In genomic region chr20:35295058-35295457, GRCh38 we compare ENCODE assay signal across 22 cellular contexts. TPM values are rescaled to one million over a fixed set of nuclear protein-coding genes. Genes with fewer than 3 reads are reported as not detected.
DNase-seq lines count a peak whose midpoint lies in the region; ATAC-seq, FAIRE-seq and TF ChIP-seq lines count a peak whose summit lies in the region.
"Had no signal": no experiment of that assay in that cellular context is flagged by ENCODE, and none has a peak within 500 bp of the region (broad histone marks: within the 10 kb centered on the region; RNA-seq: fewer than 3 reads in every experiment).

No MANE protein-coding gene starts in this region.

- H3K9me1 ChIP-seq in K562 (ENCODE audit: control insufficient read depth, insufficient read depth, low read length) = peaks cover 3% of the 10 kb centered on the region

- no peak overlapping the region for H3K4me2 ChIP-seq in K562 (ENCODE audit: insufficient read depth, low read length)

- H2AFZ ChIP-seq in K562 (ENCODE audit: low read depth, low read length) = no peak overlapping the region
- H2AFZ ChIP-seq: GM23248 had no signal

- H3K4me3 Mint-ChIP-seq in chondrocyte (ENCODE audit: unreplicated experiment) (no peak overlapping the region), natural killer cell (no peak overlapping the region)
- H3K4me3 Mint-ChIP-seq: CD4-positive, alpha-beta memory T cell had no signal

- TF ChIP-seq EP300 in K562 (IDR thresholded peaks at IDR 0.05; ENCODE audit: low read length) = no peak

- H4K20me1 ChIP-seq in K562 (replicated peaks; ENCODE audit: control insufficient read depth, insufficient read depth, low read length) = 0 out of 2 replicates have a peak, but pooled peaks cover 4% of the 10 kb centered on the region

- intact Hi-C loops in K562 (cut with micrococcal nuclease) = no loop called here
- intact Hi-C loops in natural killer cell (cut with micrococcal nuclease) = no loop called here
- intact Hi-C loops in uterus (cut with DNase I; ENCODE audit: low total_unique reads) = no loop called here

- H3K4me3 ChIP-seq in K562 (no peak overlapping the region), uterus (no peak overlapping the region)
- H3K4me3 ChIP-seq: GM23248 had no signal

- TF ChIP-seq POLR2A in K562 (conservative IDR thresholded peaks at IDR 0.05) = no peak
- TF ChIP-seq POLR2A in uterus (IDR thresholded peaks at IDR 0.05) = no peak

- no peaks in the 10 kb centered on the region for H3K36me3 Mint-ChIP-seq in chondrocyte (ENCODE audit: low read depth)
- no peaks in the 10 kb centered on the region for H3K36me3 Mint-ChIP-seq in natural killer cell
- H3K36me3 Mint-ChIP-seq: CD4-positive, alpha-beta memory T cell had no signal

- BruUV-seq in K562 (replicated peaks; lab: Mats Ljungman, UMichigan) = no TSS peak

- WGBS in K562 (ENCODE audit: insufficient coverage, low coverage, missing lambda C conversion rate) = 11% methylated on average over 8 of the region's 8 CpGs

- H3K9me3 ChIP-seq in K562 (replicated peaks; ENCODE audit: control insufficient read depth, insufficient read depth, low read depth, low read length) (no peaks in the 10 kb centered on the region), uterus (no peaks in the 10 kb centered on the region)

- H3K27me3 Mint-ChIP-seq in chondrocyte (ENCODE audit: low read depth) (no peaks in the 10 kb centered on the region), natural killer cell (ENCODE audit: low read depth in 2 of 2) (peaks cover 0 to 5% of the 10 kb centered on the region in 2 donors)

- no peaks in the 10 kb centered on the region for H3K9me3 Mint-ChIP-seq in chondrocyte (ENCODE audit: low read depth)
- no peaks in the 10 kb centered on the region for H3K9me3 Mint-ChIP-seq in natural killer cell
- H3K9me3 Mint-ChIP-seq: CD4-positive, alpha-beta memory T cell had no signal

- H3K27ac Mint-ChIP-seq in chondrocyte (ENCODE audit: unreplicated experiment) (no peak overlapping the region), natural killer cell (no peak overlapping the region)
- H3K27ac Mint-ChIP-seq: CD4-positive, alpha-beta memory T cell had no signal

- in situ Hi-C loops in K562 (cut with MboI) = no loop called here

- CTCF ChIA-PET in K562 (lab: Yijun Ruan, JAX; ENCODE audit: low intra/inter-chr PET ratio) = no interaction called here

- no peaks in the 10 kb centered on the region for H3K79me2 ChIP-seq in K562 (ENCODE audit: control insufficient read depth, insufficient read depth, low read length)

- TF ChIP-seq CTCF in K562 (IDR thresholded peaks at IDR 0.05 in 2 of 3, conservative IDR thresholded peaks at IDR 0.05 in 1 of 3; ENCODE audit: insufficient read depth in 2 of 3, low read depth in 1 of 3, low read length in 3 of 3) (no peak), chondrocyte (IDR thresholded peaks at IDR 0.05) (no peak), natural killer cell (IDR thresholded peaks at IDR 0.05) (no peak), uterus (IDR thresholded peaks at IDR 0.05) (no peak)

- no peak for ATAC-seq in K562
- peak; percentile 60 to 92 (median 90) for ATAC-seq in natural killer cell
- ATAC-seq in GM21737 (IDR thresholded peaks at IDR 0.05; ENCODE audit: unreplicated experiment) = no peak

- peak; percentile 26 for FAIRE-seq in K562 (lab: Jason Lieb, UNC)
- FAIRE-seq: G401.6, GM12892, H1 had no signal

- no peak for DNase-seq in K562 (ENCODE audit: extremely low read depth in 1 of 4, low spot score in 3 of 4)
- peak; percentile 1 for DNase-seq in chondrocyte (ENCODE audit: low spot score)
- no peak for DNase-seq in natural killer cell
- DNase-seq in uterus = no peak
- DNase-seq in mesenteric fat pad (ENCODE audit: low spot score) = no peak
- DNase-seq: C1 segment of cervical spinal cord; Calu3; CD4-positive, alpha-beta memory T cell; COR-L47; DMS53; DMS79 treated with DMSO at 0.1 percent for 48 hours; GM23248; H7; HCEC 1CT had no signal

- no peak overlapping the region for H3K9ac ChIP-seq in K562 (ENCODE audit: insufficient read depth in 1 of 2, low read depth in 2 of 2, low read length in 2 of 2)
- H3K9ac ChIP-seq: GM23248 had no signal

- H3K4me1 Mint-ChIP-seq in chondrocyte (ENCODE audit: low read depth) (no peaks in the 10 kb centered on the region), natural killer cell (peaks cover 6% of the 10 kb centered on the region in 2 donors)
- H3K4me1 Mint-ChIP-seq: CD4-positive, alpha-beta memory T cell had no signal

- H3K4me1 ChIP-seq in K562 (replicated peaks in 1 of 2; ENCODE audit: control insufficient read depth in 2 of 2, insufficient read depth in 2 of 2, low read length in 2 of 2) = peaks cover 3 to 19% of the 10 kb centered on the region in 2 experiments; a peak in 4 of 5 replicates
- no peaks in the 10 kb centered on the region for H3K4me1 ChIP-seq in uterus

- POLR2A ChIA-PET in K562 (lab: Yijun Ruan, JAX) = interaction anchor here (0.7 kb wide), 1 partner anchor 137 kb away, joined by 4 read pairs; no protein-coding TSS in a partner anchor

- TF ChIP-seq RAD21 in K562 (CRISPR knock-in tag; conservative IDR thresholded peaks at IDR 0.05 in 1 of 2, IDR thresholded peaks at IDR 0.05 in 1 of 2) = no peak

- no peak overlapping the region for H3K27ac ChIP-seq in K562 (ENCODE audit: extremely low read depth, low read depth, low read length)
- no peak overlapping the region for H3K27ac ChIP-seq in uterus
- H3K27ac ChIP-seq: GM23248 had no signal

- H3K27me3 ChIP-seq in K562 (ENCODE audit: control insufficient read depth in 2 of 2, insufficient read depth in 2 of 2, low read length in 2 of 2) (peaks cover 31 to 60% of the 10 kb centered on the region in 2 experiments), uterus (no peaks in the 10 kb centered on the region)

- H3K36me3 ChIP-seq in K562 (ENCODE audit: control insufficient read depth, insufficient read depth, low read length) (no peaks in the 10 kb centered on the region), uterus (no peaks in the 10 kb centered on the region)

RNA-seq across cellular contexts. Expression of gene FAM83C, which starts 2.8 kb away (rescaled TPM):
- total RNA-seq in K562 (2011; cell fraction: chromatin; rRNA removed; ENCODE audit: low replicate concordance) = not detected in 2 replicates
- not detected in 2 replicates for total RNA-seq in K562 (2011; cell fraction: nucleolus; rRNA removed)
- total RNA-seq in K562 (2011; cell fraction: nucleoplasm; rRNA removed) = not detected in 2 replicates
- total RNA-seq in K562 (2014; rRNA removed) (not detected in 2 replicates), K562 (2014; rRNA removed; fragmentation: Illumina TruSeq; extraction: Trizol) (not detected in 2 replicates), K562 (2015; rRNA removed; fragmentation: Illumina TruSeq; extraction: Trizol) (not detected in 2 replicates), K562 (2021) (not detected in 2 replicates), chondrocyte (not detected in 3 replicates), natural killer cell (not detected), uterus (not detected), mesenteric fat pad (not detected)
- polyA plus RNA-seq in K562 (2011; rRNA removed) (not detected in 2 replicates), K562 (2014; fragmentation: Illumina TruSeq; extraction: Trizol) (not detected in 2 replicates), K562 (2014; fragmentation: Nextera tagmentation; extraction: Ambion mirVana) (not detected), K562 (2014; rRNA removed) (not detected in 2 replicates)
- not detected in 2 replicates for polyA plus RNA-seq in K562 (2011; cell fraction: cytosol; rRNA removed)
- 0.04 TPM in 1 of 2 replicates, not detected in the other for polyA plus RNA-seq in K562 (2011; cell fraction: nucleus; rRNA removed)
- not detected in 2 replicates for polyA plus RNA-seq in K562 (2012)
- not detected in 2 replicates for polyA minus RNA-seq in K562 (2011; rRNA and poly(A)+ RNA removed)
- polyA minus RNA-seq in K562 (2011; cell fraction: cytosol; rRNA and poly(A)+ RNA removed) = not detected in 2 replicates
- not detected in 2 replicates for polyA minus RNA-seq in K562 (2011; cell fraction: nucleus; rRNA and poly(A)+ RNA removed)
- total RNA-seq: A172; A673; Calu3; CD4-positive, alpha-beta memory T cell; Daoy; GM23248; H1; H7 had no signal
- polyA plus RNA-seq: BJ; CD4-positive, alpha-beta memory T cell; GM23248; H1 had no signal

RNA-seq across cellular contexts. Expression of gene EIF6, which starts 10.5 kb away (rescaled TPM):
- 22.6 and 68.4 TPM in 2 replicates for total RNA-seq in K562 (2011; cell fraction: chromatin; rRNA removed; ENCODE audit: low replicate concordance)
- total RNA-seq in K562 (2011; cell fraction: nucleolus; rRNA removed) = 89.9 and 93.2 TPM in 2 replicates
- 54.0 and 63.2 TPM in 2 replicates for total RNA-seq in K562 (2011; cell fraction: nucleoplasm; rRNA removed)
- total RNA-seq in K562 (2014; rRNA removed) = 200 and 244 TPM in 2 replicates
- total RNA-seq in K562 (2014; rRNA removed; fragmentation: Illumina TruSeq; extraction: Trizol) = 132 and 180 TPM in 2 replicates
- 179 and 180 TPM in 2 replicates for total RNA-seq in K562 (2015; rRNA removed; fragmentation: Illumina TruSeq; extraction: Trizol)
- total RNA-seq in K562 (2021) = 229 and 249 TPM in 2 replicates
- 165 and 190 TPM in 2 replicates for polyA plus RNA-seq in K562 (2011; rRNA removed)
- polyA plus RNA-seq in K562 (2011; cell fraction: cytosol; rRNA removed) = 339 and 577 TPM in 2 replicates
- 164 and 201 TPM in 2 replicates for polyA plus RNA-seq in K562 (2011; cell fraction: nucleus; rRNA removed)
- 165 and 193 TPM in 2 replicates for polyA plus RNA-seq in K562 (2012)
- polyA plus RNA-seq in K562 (2014; fragmentation: Illumina TruSeq; extraction: Trizol) = 247 and 288 TPM in 2 replicates
- 100 to 1,000 TPM; 807 to 832 TPM for polyA plus RNA-seq in K562 (2014; fragmentation: Nextera tagmentation; extraction: Ambion mirVana)
- polyA plus RNA-seq in K562 (2014; rRNA removed) = 230 and 241 TPM in 2 replicates
- 99.7 and 134 TPM in 2 replicates for polyA minus RNA-seq in K562 (2011; rRNA and poly(A)+ RNA removed)
- polyA minus RNA-seq in K562 (2011; cell fraction: cytosol; rRNA and poly(A)+ RNA removed) = 80.7 and 88.0 TPM in 2 replicates
- 28.8 and 42.4 TPM in 2 replicates for polyA minus RNA-seq in K562 (2011; cell fraction: nucleus; rRNA and poly(A)+ RNA removed)
- total RNA-seq in chondrocyte = 117 to 125 TPM (median 123 TPM) in 3 replicates
- total RNA-seq in natural killer cell = 10 to 100 TPM; 73.9 to 81.4 (median 79.0) TPM
- total RNA-seq in uterus = 10 to 100 TPM; 33.8 to 80.9 (median 66.8) TPM
- total RNA-seq in mesenteric fat pad = 93.1 TPM

RNA-seq across cellular contexts. Expression of gene MMP24OS, which starts 17.1 kb away (rescaled TPM):
- total RNA-seq in K562 (2011; cell fraction: chromatin; rRNA removed; ENCODE audit: low replicate concordance) = 26.2 and 52.1 TPM in 2 replicates
- total RNA-seq in K562 (2011; cell fraction: nucleolus; rRNA removed) = 35.3 and 46.4 TPM in 2 replicates
- total RNA-seq in K562 (2011; cell fraction: nucleoplasm; rRNA removed) = 35.9 and 37.4 TPM in 2 replicates
- total RNA-seq in K562 (2014; rRNA removed) (11.4 and 16.0 TPM in 2 replicates), K562 (2014; rRNA removed; fragmentation: Illumina TruSeq; extraction: Trizol) (3.8 and 5.6 TPM in 2 replicates), K562 (2015; rRNA removed; fragmentation: Illumina TruSeq; extraction: Trizol) (10.4 and 12.6 TPM in 2 replicates), K562 (2021) (38.6 and 41.5 TPM in 2 replicates), chondrocyte (89.8 to 94.6 TPM (median 91.5 TPM) in 3 replicates), natural killer cell (10 to 100 TPM; 76.5 to 92.7 (median 86.6) TPM), uterus (10 to 100 TPM in 3 of 4 donors, 1 to 10 TPM in 1; 8.8 to 67.8 (median 18.1) TPM), mesenteric fat pad (87.6 TPM)
- polyA plus RNA-seq in K562 (2011; rRNA removed) (13.1 and 16.3 TPM in 2 replicates), K562 (2014; fragmentation: Illumina TruSeq; extraction: Trizol) (18.8 and 25.0 TPM in 2 replicates), K562 (2014; fragmentation: Nextera tagmentation; extraction: Ambion mirVana) (1 to 10 TPM in 1 of 2 experiments, under 1 TPM in 1; 0.92 to 1.6 TPM), K562 (2014; rRNA removed) (26.5 and 33.5 TPM in 2 replicates)
- 22.7 and 39.5 TPM in 2 replicates for polyA plus RNA-seq in K562 (2011; cell fraction: cytosol; rRNA removed)
- polyA plus RNA-seq in K562 (2011; cell fraction: nucleus; rRNA removed) = 37.9 and 58.3 TPM in 2 replicates
- 23.8 and 45.8 TPM in 2 replicates for polyA plus RNA-seq in K562 (2012)
- 5.0 and 6.8 TPM in 2 replicates for polyA minus RNA-seq in K562 (2011; rRNA and poly(A)+ RNA removed)
- 16.2 and 26.1 TPM in 2 replicates for polyA minus RNA-seq in K562 (2011; cell fraction: cytosol; rRNA and poly(A)+ RNA removed)
- polyA minus RNA-seq in K562 (2011; cell fraction: nucleus; rRNA and poly(A)+ RNA removed) = 20.1 and 29.2 TPM in 2 replicates

Comparison
In these comparisons a context has a peak if more than half of its experiments do, and no peak if none do; other contexts are left out.
1. ATAC-seq: peak in natural killer cell (3 of 3); none in K562 (single experiment) and GM21737 (single experiment).